Comparison of ENCODE assay signal across 1 cellular context in the genomic region with DNA sequence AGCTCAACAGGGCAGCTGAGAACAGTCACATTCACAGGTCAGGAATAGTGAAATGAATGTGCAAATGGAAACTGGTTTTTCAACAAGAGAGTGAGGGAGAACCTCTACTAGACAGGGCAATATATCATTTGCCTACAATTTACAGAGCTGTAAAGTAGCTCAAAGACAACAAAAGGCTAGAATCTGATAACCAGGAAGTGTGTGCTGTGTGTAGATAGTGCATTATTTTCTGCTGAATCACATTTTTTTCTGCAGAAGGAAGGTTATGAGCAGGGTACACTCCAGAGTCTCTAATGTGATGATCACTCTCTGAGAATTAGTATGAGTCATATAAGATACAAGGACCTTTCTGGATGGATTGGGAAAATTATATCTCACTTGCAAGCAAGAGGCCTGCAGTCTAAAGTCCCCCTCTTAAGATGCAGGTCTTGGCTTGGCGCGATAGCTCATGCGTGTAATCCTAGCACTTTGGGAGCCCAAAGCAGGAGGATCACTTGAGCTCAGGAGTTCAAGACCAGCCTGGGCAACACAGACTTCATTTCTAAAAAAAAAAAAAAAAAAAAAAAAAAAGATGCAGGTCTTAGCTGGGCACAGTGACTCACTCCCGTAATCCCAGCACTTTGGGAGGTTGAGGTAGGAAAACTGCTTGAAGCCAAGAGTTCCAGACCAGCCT.
TF ChIP-seq lines count a peak whose summit lies in the region.

No MANE protein-coding gene starts in this region.

TF ChIP-seq in K562, 482 proteins besides CTCF, POLR2A, EP300 and RAD21 (continued from another document and continues in another):
- TF ChIP-seq, protein P1, sequence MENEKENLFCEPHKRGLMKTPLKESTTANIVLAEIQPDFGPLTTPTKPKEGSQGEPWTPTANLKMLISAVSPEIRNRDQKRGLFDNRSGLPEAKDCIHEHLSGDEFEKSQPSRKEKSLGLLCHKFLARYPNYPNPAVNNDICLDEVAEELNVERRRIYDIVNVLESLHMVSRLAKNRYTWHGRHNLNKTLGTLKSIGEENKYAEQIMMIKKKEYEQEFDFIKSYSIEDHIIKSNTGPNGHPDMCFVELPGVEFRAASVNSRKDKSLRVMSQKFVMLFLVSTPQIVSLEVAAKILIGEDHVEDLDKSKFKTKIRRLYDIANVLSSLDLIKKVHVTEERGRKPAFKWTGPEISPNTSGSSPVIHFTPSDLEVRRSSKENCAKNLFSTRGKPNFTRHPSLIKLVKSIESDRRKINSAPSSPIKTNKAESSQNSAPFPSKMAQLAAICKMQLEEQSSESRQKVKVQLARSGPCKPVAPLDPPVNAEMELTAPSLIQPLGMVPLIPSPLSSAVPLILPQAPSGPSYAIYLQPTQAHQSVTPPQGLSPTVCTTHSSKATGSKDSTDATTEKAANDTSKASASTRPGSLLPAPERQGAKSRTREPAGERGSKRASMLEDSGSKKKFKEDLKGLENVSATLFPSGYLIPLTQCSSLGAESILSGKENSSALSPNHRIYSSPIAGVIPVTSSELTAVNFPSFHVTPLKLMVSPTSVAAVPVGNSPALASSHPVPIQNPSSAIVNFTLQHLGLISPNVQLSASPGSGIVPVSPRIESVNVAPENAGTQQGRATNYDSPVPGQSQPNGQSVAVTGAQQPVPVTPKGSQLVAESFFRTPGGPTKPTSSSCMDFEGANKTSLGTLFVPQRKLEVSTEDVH (IDR thresholded peaks at IDR 0.05; ENCODE audit: low read depth, partially characterized antibody): no peak
- no peak for TF ChIP-seq POU5F1 (IDR thresholded peaks at IDR 0.05; ENCODE audit: borderline replicate concordance, low read depth, low read length, partially characterized antibody)
- TF ChIP-seq PTBP1 (IDR thresholded peaks at IDR 0.05; ENCODE audit: low read depth, low read length): no peak
- no peak for TF ChIP-seq MCM5 (IDR thresholded peaks at IDR 0.05; ENCODE audit: low read depth)
- TF ChIP-seq, protein P2, sequence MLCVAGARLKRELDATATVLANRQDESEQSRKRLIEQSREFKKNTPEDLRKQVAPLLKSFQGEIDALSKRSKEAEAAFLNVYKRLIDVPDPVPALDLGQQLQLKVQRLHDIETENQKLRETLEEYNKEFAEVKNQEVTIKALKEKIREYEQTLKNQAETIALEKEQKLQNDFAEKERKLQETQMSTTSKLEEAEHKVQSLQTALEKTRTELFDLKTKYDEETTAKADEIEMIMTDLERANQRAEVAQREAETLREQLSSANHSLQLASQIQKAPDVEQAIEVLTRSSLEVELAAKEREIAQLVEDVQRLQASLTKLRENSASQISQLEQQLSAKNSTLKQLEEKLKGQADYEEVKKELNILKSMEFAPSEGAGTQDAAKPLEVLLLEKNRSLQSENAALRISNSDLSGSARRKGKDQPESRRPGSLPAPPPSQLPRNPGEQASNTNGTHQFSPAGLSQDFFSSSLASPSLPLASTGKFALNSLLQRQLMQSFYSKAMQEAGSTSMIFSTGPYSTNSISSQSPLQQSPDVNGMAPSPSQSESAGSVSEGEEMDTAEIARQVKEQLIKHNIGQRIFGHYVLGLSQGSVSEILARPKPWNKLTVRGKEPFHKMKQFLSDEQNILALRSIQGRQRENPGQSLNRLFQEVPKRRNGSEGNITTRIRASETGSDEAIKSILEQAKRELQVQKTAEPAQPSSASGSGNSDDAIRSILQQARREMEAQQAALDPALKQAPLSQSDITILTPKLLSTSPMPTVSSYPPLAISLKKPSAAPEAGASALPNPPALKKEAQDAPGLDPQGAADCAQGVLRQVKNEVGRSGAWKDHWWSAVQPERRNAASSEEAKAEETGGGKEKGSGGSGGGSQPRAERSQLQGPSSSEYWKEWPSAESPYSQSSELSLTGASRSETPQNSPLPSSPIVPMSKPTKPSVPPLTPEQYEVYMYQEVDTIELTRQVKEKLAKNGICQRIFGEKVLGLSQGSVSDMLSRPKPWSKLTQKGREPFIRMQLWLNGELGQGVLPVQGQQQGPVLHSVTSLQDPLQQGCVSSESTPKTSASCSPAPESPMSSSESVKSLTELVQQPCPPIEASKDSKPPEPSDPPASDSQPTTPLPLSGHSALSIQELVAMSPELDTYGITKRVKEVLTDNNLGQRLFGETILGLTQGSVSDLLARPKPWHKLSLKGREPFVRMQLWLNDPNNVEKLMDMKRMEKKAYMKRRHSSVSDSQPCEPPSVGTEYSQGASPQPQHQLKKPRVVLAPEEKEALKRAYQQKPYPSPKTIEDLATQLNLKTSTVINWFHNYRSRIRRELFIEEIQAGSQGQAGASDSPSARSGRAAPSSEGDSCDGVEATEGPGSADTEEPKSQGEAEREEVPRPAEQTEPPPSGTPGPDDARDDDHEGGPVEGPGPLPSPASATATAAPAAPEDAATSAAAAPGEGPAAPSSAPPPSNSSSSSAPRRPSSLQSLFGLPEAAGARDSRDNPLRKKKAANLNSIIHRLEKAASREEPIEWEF (CRISPR knock-in tag; IDR thresholded peaks at IDR 0.05): no peak
- TF ChIP-seq ZNF551 (CRISPR knock-in tag; IDR thresholded peaks at IDR 0.05): no peak
- TF ChIP-seq POLR3G (IDR thresholded peaks at IDR 0.05; ENCODE audit: extremely low read depth, insufficient read length, insufficient replicate concordance): no peak
- TF ChIP-seq RBM22 (IDR thresholded peaks at IDR 0.05; ENCODE audit: low read depth, low read length, poor library complexity, severe bottlenecking): no peak
- TF ChIP-seq HNRNPUL1 (IDR thresholded peaks at IDR 0.05; ENCODE audit: low read length): no peak
- TF ChIP-seq TRIM28 (IDR thresholded peaks at IDR 0.05): peak; percentile 92
- TF ChIP-seq, protein P3, sequence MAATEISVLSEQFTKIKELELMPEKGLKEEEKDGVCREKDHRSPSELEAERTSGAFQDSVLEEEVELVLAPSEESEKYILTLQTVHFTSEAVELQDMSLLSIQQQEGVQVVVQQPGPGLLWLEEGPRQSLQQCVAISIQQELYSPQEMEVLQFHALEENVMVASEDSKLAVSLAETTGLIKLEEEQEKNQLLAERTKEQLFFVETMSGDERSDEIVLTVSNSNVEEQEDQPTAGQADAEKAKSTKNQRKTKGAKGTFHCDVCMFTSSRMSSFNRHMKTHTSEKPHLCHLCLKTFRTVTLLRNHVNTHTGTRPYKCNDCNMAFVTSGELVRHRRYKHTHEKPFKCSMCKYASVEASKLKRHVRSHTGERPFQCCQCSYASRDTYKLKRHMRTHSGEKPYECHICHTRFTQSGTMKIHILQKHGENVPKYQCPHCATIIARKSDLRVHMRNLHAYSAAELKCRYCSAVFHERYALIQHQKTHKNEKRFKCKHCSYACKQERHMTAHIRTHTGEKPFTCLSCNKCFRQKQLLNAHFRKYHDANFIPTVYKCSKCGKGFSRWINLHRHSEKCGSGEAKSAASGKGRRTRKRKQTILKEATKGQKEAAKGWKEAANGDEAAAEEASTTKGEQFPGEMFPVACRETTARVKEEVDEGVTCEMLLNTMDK (IDR thresholded peaks at IDR 0.05; ENCODE audit: borderline replicate concordance, insufficient read depth, low read depth, low read length, poor library complexity, severe bottlenecking): no peak
- TF ChIP-seq JUNB (CRISPR knock-in tag; conservative IDR thresholded peaks at IDR 0.05): peak; percentile 68
- TF ChIP-seq PCBP2 (IDR thresholded peaks at IDR 0.05; ENCODE audit: low read depth, low read length, poor library complexity, severe bottlenecking): no peak
- no peak for TF ChIP-seq CBX1 (IDR thresholded peaks at IDR 0.05; ENCODE audit: low read depth)
- TF ChIP-seq MCM2 (IDR thresholded peaks at IDR 0.05; ENCODE audit: low read depth): no peak
- no peak for TF ChIP-seq NR3C1 (CRISPR knock-in tag; IDR thresholded peaks at IDR 0.05)
- peak; percentile 41 for TF ChIP-seq PRDM10 (IDR thresholded peaks at IDR 0.05; ENCODE audit: partially characterized antibody)
- TF ChIP-seq, protein P4, sequence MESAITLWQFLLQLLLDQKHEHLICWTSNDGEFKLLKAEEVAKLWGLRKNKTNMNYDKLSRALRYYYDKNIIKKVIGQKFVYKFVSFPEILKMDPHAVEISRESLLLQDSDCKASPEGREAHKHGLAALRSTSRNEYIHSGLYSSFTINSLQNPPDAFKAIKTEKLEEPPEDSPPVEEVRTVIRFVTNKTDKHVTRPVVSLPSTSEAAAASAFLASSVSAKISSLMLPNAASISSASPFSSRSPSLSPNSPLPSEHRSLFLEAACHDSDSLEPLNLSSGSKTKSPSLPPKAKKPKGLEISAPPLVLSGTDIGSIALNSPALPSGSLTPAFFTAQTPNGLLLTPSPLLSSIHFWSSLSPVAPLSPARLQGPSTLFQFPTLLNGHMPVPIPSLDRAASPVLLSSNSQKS (CRISPR knock-in tag; IDR thresholded peaks at IDR 0.05): no peak
- no peak for TF ChIP-seq ZNF583 (CRISPR knock-in tag; IDR thresholded peaks at IDR 0.05)
- TF ChIP-seq YBX1 (IDR thresholded peaks at IDR 0.05): no peak
- no peak for TF ChIP-seq ZNF436 (CRISPR knock-in tag; IDR thresholded peaks at IDR 0.05)
- TF ChIP-seq FOXA3 (CRISPR knock-in tag; conservative IDR thresholded peaks at IDR 0.05 in 1 of 2, IDR thresholded peaks at IDR 0.05 in 1 of 2): peak in 1 of 2 experiments; percentile 69; a peak in 2 of 4 replicates
- TF ChIP-seq ZNF408 (CRISPR knock-in tag; IDR thresholded peaks at IDR 0.05; ENCODE audit: low read depth): no peak
- TF ChIP-seq ZNF79 (CRISPR knock-in tag; IDR thresholded peaks at IDR 0.05; ENCODE audit: low read depth): no peak
- no peak for TF ChIP-seq MED1 (CRISPR knock-in tag; IDR thresholded peaks at IDR 0.05; ENCODE audit: borderline replicate concordance)
- TF ChIP-seq CREB3 (tag; conservative IDR thresholded peaks at IDR 0.05; ENCODE audit: low read depth): no peak
- peak; percentile 88; the same call in 1 of the 2 replicates for TF ChIP-seq ZNF431 (CRISPR knock-in tag; IDR thresholded peaks at IDR 0.05)
- TF ChIP-seq MECOM (CRISPR knock-in tag; IDR thresholded peaks at IDR 0.05): no peak
- TF ChIP-seq ZNF347 (CRISPR knock-in tag; IDR thresholded peaks at IDR 0.05; ENCODE audit: low read depth): no peak
- peak; percentile 99 for TF ChIP-seq DPF2 (IDR thresholded peaks at IDR 0.05)
- peak; percentile 95 for TF ChIP-seq TBP (optimal IDR thresholded peaks at IDR 0.05; ENCODE audit: low read depth, low read length)
- no peak for TF ChIP-seq FOS (IDR thresholded peaks at IDR 0.05; ENCODE audit: extremely low read depth, insufficient read length)
- peak; percentile 22; the same call in 1 of the 2 replicates for TF ChIP-seq PYGO2 (tag; IDR thresholded peaks at IDR 0.05)
- no peak for TF ChIP-seq GTF3C2 (IDR thresholded peaks at IDR 0.05; ENCODE audit: borderline replicate concordance, extremely low read depth, insufficient read length)
- TF ChIP-seq PHTF2 (CRISPR knock-in tag; IDR thresholded peaks at IDR 0.05): no peak
- TF ChIP-seq SRSF1 (IDR thresholded peaks at IDR 0.05; ENCODE audit: low read depth, low read length): no peak
- TF ChIP-seq NRF1 (conservative IDR thresholded peaks at IDR 0.05 in 1 of 2, IDR thresholded peaks at IDR 0.05 in 1 of 2): peak in 1 of 2 experiments; percentile 50; a peak in 2 of 4 replicates
